ENCODE assay signal across 17 cellular contexts in genomic region chr16:70383421-70383960, GRCh38. TPM values are rescaled to one million over a fixed set of nuclear protein-coding genes. Genes with fewer than 3 reads are reported as not detected.
DNase-seq lines count a peak whose midpoint lies in the region; TF ChIP-seq lines count a peak whose summit lies in the region.
"Had no signal": no experiment of that assay in that cellular context is flagged by ENCODE, and none has a peak within 500 bp of the region (broad histone marks: within the 10 kb centered on the region; RNA-seq: fewer than 3 reads in every experiment).

No MANE protein-coding gene starts in this region.

- peaks cover 3% of the 10 kb centered on the region for H3K36me3 Mint-ChIP-seq in activated naive CD4-positive, alpha-beta T cell treated with anti-CD3 and anti-CD28 coated beads, Interleukin-2, amount 50 U/mL, for 24 hours
- peaks cover 29% of the 10 kb centered on the region for H3K36me3 Mint-ChIP-seq in endothelial cell (ENCODE audit: low read depth, unreplicated experiment)
- H3K36me3 Mint-ChIP-seq in type B pancreatic cell: peaks cover 15% of the 10 kb centered on the region

- H3K9me3 ChIP-seq in HEK293 (ENCODE audit: control insufficient read depth, insufficient read depth, low read depth, low read length): no peaks in the 10 kb centered on the region
- H3K9me3 ChIP-seq: A549 had no signal

- DNase-seq in activated naive CD4-positive, alpha-beta T cell treated with anti-CD3 and anti-CD28 coated beads, Interleukin-2, amount 50 U/mL, for 16 hours: no peak
- no peak for DNase-seq in endothelial cell (ENCODE audit: low spot score)
- no peak for DNase-seq in type B pancreatic cell (ENCODE audit: extremely low spot score, unreplicated experiment)
- DNase-seq in NCI-H2196 (lab: John Stamatoyannopoulos, UW; ENCODE audit: unreplicated experiment): no peak
- no peak for DNase-seq in UCSD-AML1 (lab: John Stamatoyannopoulos, UW; ENCODE audit: unreplicated experiment)
- DNase-seq: GF-D8; MV-4-11; NCI-H1436; NCI-H2081; NCI-H2227 treated with DMSO at 0.1 percent for 48 hours; NCI-H526; NK-92 treated with Interleukin-12 subunit alpha and Interleukin-12 subunit beta, amount 100 ng/mL, for 24 hours had no signal

- POLR2A ChIA-PET in HEK293 (lab: Yijun Ruan, JAX): no interaction called here

- H3K9me3 Mint-ChIP-seq in activated naive CD4-positive, alpha-beta T cell treated with anti-CD3 and anti-CD28 coated beads, Interleukin-2, amount 50 U/mL, for 24 hours: no peaks in the 10 kb centered on the region
- H3K9me3 Mint-ChIP-seq in endothelial cell (ENCODE audit: unreplicated experiment): no peaks in the 10 kb centered on the region
- no peaks in the 10 kb centered on the region for H3K9me3 Mint-ChIP-seq in type B pancreatic cell
- H3K9me3 Mint-ChIP-seq: CD14-positive monocyte, GM23338 had no signal

- CTCF ChIA-PET in HEK293 (lab: Yijun Ruan, JAX): no interaction called here

- no peak overlapping the region for H3K4me3 ChIP-seq in HEK293 (ENCODE audit: low read depth, low read length)
- H3K4me3 ChIP-seq: A549, GM23338 had no signal

- H3K27ac ChIP-seq in HEK293 (ENCODE audit: extremely low read depth, low read depth, low read length): no peak overlapping the region
- H3K27ac ChIP-seq: A549 had no signal

- H3K27me3 Mint-ChIP-seq in activated naive CD4-positive, alpha-beta T cell treated with anti-CD3 and anti-CD28 coated beads, Interleukin-2, amount 50 U/mL, for 24 hours: no peaks in the 10 kb centered on the region
- peaks cover 6% of the 10 kb centered on the region for H3K27me3 Mint-ChIP-seq in endothelial cell (ENCODE audit: unreplicated experiment)
- no peaks in the 10 kb centered on the region for H3K27me3 Mint-ChIP-seq in type B pancreatic cell

- peak overlapping the region; percentile 71 for H3K27ac Mint-ChIP-seq in activated naive CD4-positive, alpha-beta T cell treated with anti-CD3 and anti-CD28 coated beads, Interleukin-2, amount 50 U/mL, for 24 hours
- peak overlapping the region; percentile 8 for H3K27ac Mint-ChIP-seq in endothelial cell (ENCODE audit: unreplicated experiment)
- peak overlapping the region; percentile 48 for H3K27ac Mint-ChIP-seq in type B pancreatic cell

- H3K4me1 ChIP-seq in HEK293 (ENCODE audit: control insufficient read depth, insufficient read depth, low read length): peaks cover 3% of the 10 kb centered on the region; the same call in 1 of the 2 replicates

- peaks cover 8 to 28% of the 10 kb centered on the region in 2 experiments; a peak in 2 of 3 replicates for H3K36me3 ChIP-seq in HEK293 (ENCODE audit: control insufficient read depth in 2 of 2, insufficient read depth in 1 of 2, low read length in 2 of 2)

- H3K4me1 Mint-ChIP-seq in activated naive CD4-positive, alpha-beta T cell treated with anti-CD3 and anti-CD28 coated beads, Interleukin-2, amount 50 U/mL, for 24 hours: peaks cover 6% of the 10 kb centered on the region
- H3K4me1 Mint-ChIP-seq in endothelial cell (ENCODE audit: unreplicated experiment) (peaks cover 16% of the 10 kb centered on the region), type B pancreatic cell (ENCODE audit: unreplicated experiment) (no peaks in the 10 kb centered on the region)

- TF ChIP-seq CTCF in HEK293 (tag by site-specific recombination; IDR thresholded peaks at IDR 0.05) (no peak), endothelial cell (IDR thresholded peaks at IDR 0.05; ENCODE audit: unreplicated experiment) (no peak), type B pancreatic cell (conservative IDR thresholded peaks at IDR 0.05) (no peak)

- H3K4me3 Mint-ChIP-seq in activated naive CD4-positive, alpha-beta T cell treated with anti-CD3 and anti-CD28 coated beads, Interleukin-2, amount 50 U/mL, for 24 hours: no peak overlapping the region
- H3K4me3 Mint-ChIP-seq in endothelial cell (ENCODE audit: unreplicated experiment) (no peak overlapping the region), type B pancreatic cell (peak overlapping the region; percentile 68)
- H3K4me3 Mint-ChIP-seq: CD14-positive monocyte had no signal

TF ChIP-seq in HEK293, 187 proteins besides CTCF, POLR2A, EP300 and RAD21:
- TF ChIP-seq ZNF292 (tag by site-specific recombination; IDR thresholded peaks at IDR 0.05; ENCODE audit: borderline replicate concordance, low read depth) (no peak), ZNF311 (tag by site-specific recombination; IDR thresholded peaks at IDR 0.05; ENCODE audit: borderline replicate concordance) (no peak), ZNF274 (IDR thresholded peaks at IDR 0.05; ENCODE audit: low read length) (no peak), ZNF274 (tag by site-specific recombination; IDR thresholded peaks at IDR 0.05; ENCODE audit: borderline replicate concordance) (no peak), ZNF266 (tag by site-specific recombination; IDR thresholded peaks at IDR 0.05; ENCODE audit: low read depth) (no peak), KLF8 (tag by site-specific recombination; IDR thresholded peaks at IDR 0.05) (no peak), GLI4 (tag by site-specific recombination; IDR thresholded peaks at IDR 0.05) (no peak), ZNF600 (tag by site-specific recombination; IDR thresholded peaks at IDR 0.05) (no peak), ZNF785 (tag by site-specific recombination; IDR thresholded peaks at IDR 0.05) (no peak), ZNF629 (tag by site-specific recombination; IDR thresholded peaks at IDR 0.05) (no peak), ZNF366 (tag by site-specific recombination; conservative IDR thresholded peaks at IDR 0.05) (no peak), ZNF133 (tag by site-specific recombination; IDR thresholded peaks at IDR 0.05) (no peak), ZNF146 (tag by site-specific recombination; IDR thresholded peaks at IDR 0.05) (no peak), ZNF560 (tag by site-specific recombination; IDR thresholded peaks at IDR 0.05; ENCODE audit: borderline replicate concordance) (no peak), PRDM1 (tag by site-specific recombination; IDR thresholded peaks at IDR 0.05) (peak; percentile 100)
- TF ChIP-seq, protein P1, sequence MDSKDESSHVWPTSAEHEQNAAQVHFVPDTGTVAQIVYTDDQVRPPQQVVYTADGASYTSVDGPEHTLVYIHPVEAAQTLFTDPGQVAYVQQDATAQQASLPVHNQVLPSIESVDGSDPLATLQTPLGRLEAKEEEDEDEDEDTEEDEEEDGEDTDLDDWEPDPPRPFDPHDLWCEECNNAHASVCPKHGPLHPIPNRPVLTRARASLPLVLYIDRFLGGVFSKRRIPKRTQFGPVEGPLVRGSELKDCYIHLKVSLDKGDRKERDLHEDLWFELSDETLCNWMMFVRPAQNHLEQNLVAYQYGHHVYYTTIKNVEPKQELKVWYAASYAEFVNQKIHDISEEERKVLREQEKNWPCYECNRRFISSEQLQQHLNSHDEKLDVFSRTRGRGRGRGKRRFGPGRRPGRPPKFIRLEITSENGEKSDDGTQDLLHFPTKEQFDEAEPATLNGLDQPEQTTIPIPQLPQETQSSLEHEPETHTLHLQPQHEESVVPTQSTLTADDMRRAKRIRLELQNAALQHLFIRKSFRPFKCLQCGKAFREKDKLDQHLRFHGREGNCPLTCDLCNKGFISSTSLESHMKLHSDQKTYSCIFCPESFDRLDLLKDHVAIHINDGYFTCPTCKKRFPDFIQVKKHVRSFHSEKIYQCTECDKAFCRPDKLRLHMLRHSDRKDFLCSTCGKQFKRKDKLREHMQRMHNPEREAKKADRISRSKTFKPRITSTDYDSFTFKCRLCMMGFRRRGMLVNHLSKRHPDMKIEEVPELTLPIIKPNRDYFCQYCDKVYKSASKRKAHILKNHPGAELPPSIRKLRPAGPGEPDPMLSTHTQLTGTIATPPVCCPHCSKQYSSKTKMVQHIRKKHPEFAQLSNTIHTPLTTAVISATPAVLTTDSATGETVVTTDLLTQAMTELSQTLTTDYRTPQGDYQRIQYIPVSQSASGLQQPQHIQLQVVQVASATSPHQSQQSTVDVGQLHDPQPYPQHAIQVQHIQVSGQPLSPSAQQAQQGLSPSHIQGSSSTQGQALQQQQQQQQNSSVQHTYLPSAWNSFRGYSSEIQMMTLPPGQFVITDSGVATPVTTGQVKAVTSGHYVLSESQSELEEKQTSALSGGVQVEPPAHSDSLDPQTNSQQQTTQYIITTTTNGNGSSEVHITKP (tag by site-specific recombination; IDR thresholded peaks at IDR 0.05): peak; percentile 73

RNA-seq across cellular contexts. Expression of gene DDX19A, which starts 36.8 kb away (rescaled TPM):
- total RNA-seq in endothelial cell (ENCODE audit: unreplicated experiment) (35.3 TPM), type B pancreatic cell (ENCODE audit: low replicate concordance) (41.4 and 52.7 TPM in 2 replicates)

RNA-seq across cellular contexts. Expression of gene ST3GAL2, which starts 55.4 kb away (rescaled TPM):
- total RNA-seq in endothelial cell (ENCODE audit: unreplicated experiment): 87.0 TPM
- total RNA-seq in type B pancreatic cell (ENCODE audit: low replicate concordance): 8.5 and 37.2 TPM in 2 replicates

Comparison
In these comparisons a context has a peak if more than half of its experiments do, and no peak if none do; other contexts are left out.
1. H3K27ac Mint-ChIP-seq: peak in every context shown above with its lines; median percentile 71 in activated naive CD4-positive, alpha-beta T cell treated with anti-CD3 and anti-CD28 coated beads, Interleukin-2, amount 50 U/mL, for 24 hours; 48 in type B pancreatic cell; 8 in endothelial cell.